ENCODE assay signal across 1 cellular context in genomic region chr17:49339359-49339758, GRCh38.
TF ChIP-seq lines count a peak whose summit lies in the region.

No MANE protein-coding gene starts in this region.

TF ChIP-seq in WTC11, 78 proteins besides CTCF, POLR2A, EP300 and RAD21 (continued from another document):
- TF ChIP-seq ZNF416 (CRISPR knock-in tag; IDR thresholded peaks at IDR 0.05) (no peak), EMX1 (CRISPR knock-in tag; IDR thresholded peaks at IDR 0.05) (no peak), PRRX2 (CRISPR knock-in tag; IDR thresholded peaks at IDR 0.05) (no peak), TCF7 (CRISPR knock-in tag; IDR thresholded peaks at IDR 0.05; ENCODE audit: low read depth) (no peak)
